ENCODE assay signal across 8 cellular contexts in the genomic region with DNA sequence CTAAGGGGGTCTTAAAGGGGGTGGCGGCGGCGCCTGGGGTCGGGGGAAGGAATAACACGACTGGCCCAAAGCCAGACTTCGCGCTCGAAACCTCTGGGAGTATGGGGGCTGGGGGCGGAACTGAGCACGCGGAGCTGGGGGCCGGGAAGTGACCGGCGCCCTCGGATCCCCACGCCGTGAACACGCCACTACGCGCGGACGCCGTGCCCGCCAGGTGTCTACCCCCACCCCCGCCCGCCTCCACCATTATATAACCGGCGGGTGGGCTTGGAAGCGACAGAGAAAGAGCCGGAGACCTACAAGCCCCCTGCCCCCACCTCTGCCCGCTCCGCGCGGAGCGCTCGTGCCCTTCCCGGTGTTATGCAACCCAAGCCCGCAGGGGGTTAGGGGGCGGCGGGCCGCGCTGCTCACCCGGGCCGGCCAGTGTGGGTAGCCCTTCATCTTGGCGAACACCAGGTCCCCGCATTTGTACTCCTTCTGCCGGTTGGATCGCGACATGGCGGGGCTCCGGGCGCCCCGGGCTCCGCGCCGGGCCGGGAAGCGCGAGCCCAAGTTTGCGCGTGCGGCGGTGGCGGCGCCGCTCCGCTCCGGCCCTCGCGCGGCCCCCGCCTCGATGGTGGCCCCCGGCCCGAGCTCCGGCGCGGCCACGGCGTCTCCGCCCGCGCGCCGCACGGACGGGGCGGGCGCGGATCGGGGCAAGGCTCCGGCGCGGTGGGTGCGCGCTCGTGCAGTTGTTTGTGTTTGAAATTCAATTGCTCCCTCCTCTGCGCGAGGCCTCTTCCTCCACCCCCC. TPM values are rescaled to one million over a fixed set of nuclear protein-coding genes. Genes with fewer than 3 reads are reported as not detected.
DNase-seq lines count a peak whose midpoint lies in the region; ATAC-seq and TF ChIP-seq lines count a peak whose summit lies in the region.

Gene HDGF (minus strand): TSS at position 744 of the 792 bp plus-strand sequence. CDS start 246 bp downstream, at position 498.

- DNase-seq in CD4-positive, alpha-beta T cell = peak in 7 of 10 experiments; percentile 26 to 54 (median 35)
- DNase-seq in HT1080 (ENCODE audit: low read depth) (peak; percentile 20), endothelial cell (ENCODE audit: low spot score) (peak; percentile 61), mucosa of descending colon (peak; percentile 59 to 80 (median 78)), thyroid gland (peak; percentile 56 to 61), NCI-H226 (no peak)
- DNase-seq in activated CD4-positive, alpha-beta T cell treated with anti-CD3 and anti-CD28 coated beads for 4 hours = peak; percentile 38 to 40

- peak; percentile 24 for ATAC-seq in CD4-positive, alpha-beta T cell (ENCODE audit: poor library complexity)
- ATAC-seq in GM19438 (IDR thresholded peaks at IDR 0.05; ENCODE audit: low read depth, unreplicated experiment) (peak; percentile 12), mucosa of descending colon (no peak)

- H3K36me3 ChIP-seq in mucosa of descending colon (ENCODE audit: low read depth) (no peaks in the 10 kb centered on the region), thyroid gland (no peaks in the 10 kb centered on the region)

- no peak for TF ChIP-seq CTCF in CD4-positive, alpha-beta T cell (IDR thresholded peaks at IDR 0.05)
- TF ChIP-seq CTCF in endothelial cell (IDR thresholded peaks at IDR 0.05; ENCODE audit: unreplicated experiment) (no peak), mucosa of descending colon (IDR thresholded peaks at IDR 0.05) (no peak), thyroid gland (IDR thresholded peaks at IDR 0.05) (peak in 3 of 6 experiments; percentile 5 to 20 (median 14))

- peak within 1 kb of the TSS; percentile 85 for H3K27ac Mint-ChIP-seq in CD4-positive, alpha-beta T cell
- peak within 1 kb of the TSS; percentile 99 for H3K27ac Mint-ChIP-seq in endothelial cell (ENCODE audit: unreplicated experiment)

- H3K27me3 Mint-ChIP-seq in CD4-positive, alpha-beta T cell = no peaks in the 10 kb centered on the region
- peaks cover 22% of the 10 kb centered on the region for H3K27me3 Mint-ChIP-seq in endothelial cell (ENCODE audit: unreplicated experiment)

- peak within 1 kb of the TSS; percentile 96 for H3K4me3 Mint-ChIP-seq in CD4-positive, alpha-beta T cell
- H3K4me3 Mint-ChIP-seq in endothelial cell (ENCODE audit: unreplicated experiment) = peak within 1 kb of the TSS; percentile 96

- H3K4me1 ChIP-seq in mucosa of descending colon (ENCODE audit: low read depth) = peaks cover 45% of the 10 kb centered on the region
- H3K4me1 ChIP-seq in thyroid gland = peaks cover 43 to 46% of the 10 kb centered on the region in 2 donors

- H3K9me3 ChIP-seq in CD4-positive, alpha-beta T cell (ENCODE audit: control insufficient read depth, low read length) = no peaks in the 10 kb centered on the region
- H3K9me3 ChIP-seq in mucosa of descending colon (no peaks in the 10 kb centered on the region), thyroid gland (no peaks in the 10 kb centered on the region)

- no peaks in the 10 kb centered on the region for H3K27me3 ChIP-seq in CD4-positive, alpha-beta T cell (ENCODE audit: control insufficient read depth, insufficient read depth, low read length)
- H3K27me3 ChIP-seq in thyroid gland = no peaks in the 10 kb centered on the region

- CTCF ChIA-PET in CD4-positive, alpha-beta T cell (lab: Charles Lee) = interaction anchor here (1.5 to 2.6 kb wide), 3 partner anchors 9 to 24 kb away, joined by 3 to 30 read pairs (median 8); partner anchors contain the start of genes METTL25B and PRCC

- 0 to 1% methylated on average over 24 to 33 of the region's 99 CpGs for WGBS in thyroid gland, 2 donors

- H3K27ac ChIP-seq in CD4-positive, alpha-beta T cell (ENCODE audit: low read depth, low read length) = peak within 1 kb of the TSS; percentile 70
- H3K27ac ChIP-seq in thyroid gland = peak within 1 kb of the TSS; percentile 93 to 100 (median 99)

- intact Hi-C loops in CD4-positive, alpha-beta T cell (cut with DNase I, micrococcal nuclease) = loop anchor here (1.0 to 2.0 kb wide), 2 partner anchors 10 to 22 kb away; partner anchors contain the start of genes MRPL24 (in 2 of the 2), ISG20L2 (in 1 of the 2) and METTL25B (in 1 of the 2)
- intact Hi-C loops in mucosa of descending colon (cut with DNase I, micrococcal nuclease) (no loop called here), thyroid gland (cut with DNase I) (no loop called here)

- peak in 1 of 2 donors; percentile 74 for TF ChIP-seq POLR2A in thyroid gland (IDR thresholded peaks at IDR 0.05)

- POLR2A ChIA-PET in CD4-positive, alpha-beta T cell (lab: Charles Lee) = interaction anchor here (0.7 to 3.8 kb wide), 9 partner anchors 10 to 250 kb away, joined by 3 to 74 read pairs (median 7); partner anchors contain the start of genes ISG20L2, MEF2D, METTL25B and MRPL24

- H3K4me1 Mint-ChIP-seq in CD4-positive, alpha-beta T cell (ENCODE audit: low read depth) = peaks cover 68% of the 10 kb centered on the region
- peaks cover 51% of the 10 kb centered on the region for H3K4me1 Mint-ChIP-seq in endothelial cell (ENCODE audit: unreplicated experiment)

- no peaks in the 10 kb centered on the region for H3K9me3 Mint-ChIP-seq in CD4-positive, alpha-beta T cell
- no peaks in the 10 kb centered on the region for H3K9me3 Mint-ChIP-seq in endothelial cell (ENCODE audit: unreplicated experiment)

- peaks cover 18% of the 10 kb centered on the region for H3K36me3 Mint-ChIP-seq in CD4-positive, alpha-beta T cell (ENCODE audit: low read depth)
- H3K36me3 Mint-ChIP-seq in endothelial cell (ENCODE audit: low read depth, unreplicated experiment) = peaks cover 8% of the 10 kb centered on the region

- H3K4me3 ChIP-seq in mucosa of descending colon = peak within 1 kb of the TSS; percentile 97
- peak within 1 kb of the TSS; percentile 60 to 99 (median 98) for H3K4me3 ChIP-seq in thyroid gland (replicated peaks in 1 of 3)

RNA-seq across cellular contexts. Expression of gene HDGF, which starts in this region (rescaled TPM):
- 10 to 100 TPM; 60.8 TPM for total RNA-seq in CD4-positive, alpha-beta T cell
- total RNA-seq in HT1080 (2014; rRNA removed; shearing (Covaris generic)) = 522 and 576 TPM in 2 replicates
- 364 and 385 TPM in 2 replicates for polyA plus RNA-seq in HT1080 (2015; cell fraction: cytosol; rRNA removed)
- 227 and 246 TPM in 2 replicates for polyA plus RNA-seq in HT1080 (2015; cell fraction: nucleus; rRNA removed)
- total RNA-seq in endothelial cell (ENCODE audit: unreplicated experiment) = 175 TPM
- 100 to 1,000 TPM; 196 to 264 (median 221) TPM for total RNA-seq in mucosa of descending colon
- total RNA-seq in thyroid gland = 100 to 1,000 TPM; 147 to 162 (median 148) TPM

Comparison
In these comparisons a context has a peak if more than half of its experiments do, and no peak if none do; other contexts are left out.
1. intact Hi-C loops: an anchor here in CD4-positive, alpha-beta T cell (1.0 to 2.0 kb wide); none called in mucosa of descending colon and thyroid gland.